10 cellular contexts compared by ENCODE assay signal in the genomic region with DNA sequence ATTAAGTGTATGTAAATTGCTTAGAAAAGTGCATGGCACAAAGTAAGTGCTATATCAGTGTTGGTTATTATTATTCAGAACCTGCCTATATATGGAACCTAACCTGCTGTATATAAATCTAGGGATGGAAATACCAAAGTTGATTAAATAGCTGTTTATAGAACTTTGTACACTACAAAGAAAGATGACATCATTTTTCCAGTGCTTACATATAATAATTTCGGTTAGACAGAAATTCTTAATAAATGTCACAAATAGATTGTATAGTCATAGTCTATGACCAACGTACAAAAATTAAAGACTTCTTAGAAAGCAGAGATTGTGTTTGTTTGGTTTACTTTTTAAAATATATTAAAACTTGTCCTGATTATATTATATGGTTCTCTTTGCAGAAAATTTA. TPM values are rescaled to one million over a fixed set of nuclear protein-coding genes. Genes with fewer than 3 reads are reported as not detected.
"Had no signal": no experiment of that assay in that cellular context is flagged by ENCODE, and none has a peak within 500 bp of the region (broad histone marks: within the 10 kb centered on the region; RNA-seq: fewer than 3 reads in every experiment).

No MANE protein-coding gene starts in this region.

- ATAC-seq: HCT116 had no signal

- H3K9me3 Mint-ChIP-seq: IgD-negative memory B cell had no signal

- H3K4me1 Mint-ChIP-seq: IgD-negative memory B cell had no signal

- H3K9me3 ChIP-seq: HAP-1 had no signal

- FAIRE-seq: HTR-8/SVneo had no signal

- H3K4me3 ChIP-seq: GM23248, HAP-1 had no signal

- H3K36me3 Mint-ChIP-seq: IgD-negative memory B cell had no signal

- H3K4me1 ChIP-seq: HAP-1 had no signal

- H3K36me3 ChIP-seq: HAP-1 had no signal

- H3K4me3 Mint-ChIP-seq: IgD-negative memory B cell had no signal

- DNase-seq: GM23248, GOT3, H7, KG1 had no signal

- H3K27ac ChIP-seq: GM23248 had no signal

- H3K9ac ChIP-seq: GM23248 had no signal

- H3K27ac Mint-ChIP-seq: IgD-negative memory B cell had no signal

- H2AFZ ChIP-seq: GM23248 had no signal

RNA-seq across cellular contexts. Expression of a gene that starts 4.4 kb away (rescaled TPM):
- total RNA-seq: GM23248, H4, H7, HT-29 had no signal
- polyA plus RNA-seq: IgD-negative memory B cell had no signal
